ENCODE assay signal across 17 cellular contexts in genomic region chr10:83012866-83013265, GRCh38.
DNase-seq lines count a peak whose midpoint lies in the region; ATAC-seq and TF ChIP-seq lines count a peak whose summit lies in the region.
"Had no signal": no experiment of that assay in that cellular context is flagged by ENCODE, and none has a peak within 500 bp of the region (broad histone marks: within the 10 kb centered on the region; RNA-seq: fewer than 3 reads in every experiment).

No MANE protein-coding gene starts in this region.

- ATAC-seq in GM18868 (IDR thresholded peaks at IDR 0.05; ENCODE audit: unreplicated experiment) = no peak

- POLR2A ChIA-PET in A673 (lab: Charles Lee; ENCODE audit: low non-redundant PET) = no interaction called here

- no peak overlapping the region for H3K4me3 ChIP-seq in astrocyte of the cerebellum (ENCODE audit: low read depth, low read length)
- no peak overlapping the region for H3K4me3 ChIP-seq in A673 (ENCODE audit: low read depth, low read length, poor library complexity, severe bottlenecking)
- H3K4me3 ChIP-seq: testis had no signal

- H3K36me3 ChIP-seq in A673 (ENCODE audit: insufficient read depth, low read length, poor library complexity, severe bottlenecking) = no peaks in the 10 kb centered on the region

- no peak overlapping the region for H3K27ac ChIP-seq in A673 (ENCODE audit: low read depth, low read length, poor library complexity, severe bottlenecking)
- H3K27ac ChIP-seq: testis had no signal

- CTCF ChIA-PET in A673 (lab: Charles Lee) = no interaction called here

- no peaks in the 10 kb centered on the region for H3K4me1 ChIP-seq in A673 (ENCODE audit: insufficient read depth, low read length, poor library complexity, severe bottlenecking)
- H3K4me1 ChIP-seq: testis had no signal

- no peaks in the 10 kb centered on the region for H3K27me3 ChIP-seq in A673 (replicated peaks; ENCODE audit: insufficient read depth, low read depth, low read length, poor library complexity)
- H3K27me3 ChIP-seq: testis had no signal

- intact Hi-C loops in A673 (cut with micrococcal nuclease; ENCODE audit: unreplicated experiment) = no loop called here

- peak; percentile 20 for DNase-seq in AG20443 (ENCODE audit: low spot score)
- peak; percentile 13 for DNase-seq in HS-5 (ENCODE audit: low read depth)
- DNase-seq in astrocyte of the cerebellum (ENCODE audit: low read depth) = peak; percentile 1
- peak; percentile 39 for DNase-seq in iPS-NIHi7 (ENCODE audit: extremely low spot score)
- DNase-seq in A673 (ENCODE audit: low spot score) = no peak
- DNase-seq in stimulated activated CD4-positive, alpha-beta T cell treated with anti-CD3 and anti-CD28 coated beads, Interleukin-4, amount 100 ng/mL, for 24 hours = no peak
- no peak for DNase-seq in activated gamma-delta T cell treated with Interleukin-2 at 50 U/mL for 16 hours
- DNase-seq: activated CD4-positive, alpha-beta T cell treated with anti-CD3 and anti-CD28 coated beads, Interleukin-2, amount 50 U/mL, for 48 hours; activated T-cell treated with anti-CD3 and anti-CD28 coated beads, Interleukin-2, amount 50 U/mL, for 48 hours; dermis blood vessel endothelial cell; GOT3; NCI-H1436; NCI-H345; nephron progenitor cell; stimulated activated CD4-positive, alpha-beta T cell treated with anti-CD3 and anti-CD28 coated beads, Interleukin-1b, Interleukin-23, amount 100 ng/mL, for 48 hours; testis had no signal

- no TSS peak for BruUV-seq in A673 (replicated peaks; lab: Mats Ljungman, UMichigan)

- in situ Hi-C loops in astrocyte of the cerebellum (cut with HindIII; ENCODE audit: low sequenced_read_pairs) = no loop called here

- TF ChIP-seq CTCF in astrocyte of the cerebellum (IDR thresholded peaks at IDR 0.05; ENCODE audit: low read depth, low read length, missing control alignments) = no peak
- no peak for TF ChIP-seq CTCF in A673 (conservative IDR thresholded peaks at IDR 0.05; ENCODE audit: low read depth, low read length)

- peaks cover 4% of the 10 kb centered on the region for H3K9me3 ChIP-seq in A673 (ENCODE audit: low read depth, low read length, poor library complexity, severe bottlenecking)
- H3K9me3 ChIP-seq: testis had no signal

Comparison
In these comparisons a context has a peak if more than half of its experiments do, and no peak if none do; other contexts are left out.
1. DNase-seq: peak in AG20443 (single experiment), HS-5 (single experiment), astrocyte of the cerebellum (single experiment) and iPS-NIHi7 (single experiment); none in A673 (single experiment), stimulated activated CD4-positive, alpha-beta T cell treated with anti-CD3 and anti-CD28 coated beads, Interleukin-4, amount 100 ng/mL, for 24 hours (single experiment) and activated gamma-delta T cell treated with Interleukin-2 at 50 U/mL for 16 hours (single experiment).